In the genomic region with DNA sequence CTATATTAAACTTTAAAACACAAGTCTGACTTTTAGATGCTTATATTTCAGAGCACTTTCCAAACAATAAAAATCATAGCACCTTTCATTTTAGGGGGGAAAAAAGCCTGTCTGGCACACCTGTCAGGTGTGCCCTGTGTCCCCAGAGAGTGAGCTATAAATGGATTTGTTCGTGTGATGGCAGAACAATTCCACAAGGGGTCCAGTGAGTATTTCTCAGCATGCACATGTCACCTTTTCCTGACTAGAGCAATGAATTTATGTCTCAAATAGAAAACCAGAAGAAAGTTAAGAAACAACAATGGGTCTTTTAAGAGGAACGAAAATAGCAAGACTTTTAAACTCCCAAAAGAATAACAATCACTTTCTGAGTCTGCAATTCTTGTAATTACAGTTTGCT, we compare ENCODE assay signal across 9 cellular contexts. TPM values are rescaled to one million over a fixed set of nuclear protein-coding genes. Genes with fewer than 3 reads are reported as not detected.
DNase-seq lines count a peak whose midpoint lies in the region; ATAC-seq and TF ChIP-seq lines count a peak whose summit lies in the region.
"Had no signal": no experiment of that assay in that cellular context is flagged by ENCODE, and none has a peak within 500 bp of the region (broad histone marks: within the 10 kb centered on the region; RNA-seq: fewer than 3 reads in every experiment).

No MANE protein-coding gene starts in this region.

- in situ Hi-C loops in SK-MEL-5 (cut with HindIII; ENCODE audit: low pct_unique_long_range_greater_than_20kb, low sequenced_read_pairs), result no loop called here

- H3K36me3 ChIP-seq in mucosa of descending colon (ENCODE audit: low read depth) (no peaks in the 10 kb centered on the region), prostate gland (no peaks in the 10 kb centered on the region)

- H3K4me3 ChIP-seq in mucosa of descending colon, result no peak overlapping the region
- no peak overlapping the region for H3K4me3 ChIP-seq in prostate gland

- intact Hi-C loops in mucosa of descending colon (cut with DNase I, micrococcal nuclease), result no loop called here
- intact Hi-C loops in prostate gland (cut with DNase I), result no loop called here

- no peaks in the 10 kb centered on the region for H3K4me1 ChIP-seq in mucosa of descending colon (ENCODE audit: low read depth)
- no peaks in the 10 kb centered on the region for H3K4me1 ChIP-seq in prostate gland (replicated peaks)

- ATAC-seq in HG03159 (IDR thresholded peaks at IDR 0.05; ENCODE audit: unreplicated experiment) (peak; percentile 87), mucosa of descending colon (peak; percentile 46), GM21381 (IDR thresholded peaks at IDR 0.05; ENCODE audit: unreplicated experiment) (no peak), HG03565 (IDR thresholded peaks at IDR 0.05; ENCODE audit: unreplicated experiment) (no peak)

- no peak for TF ChIP-seq POLR2A in prostate gland (IDR thresholded peaks at IDR 0.05)

- DNase-seq in DMS 273 (lab: John Stamatoyannopoulos, UW; ENCODE audit: unreplicated experiment) (peak; percentile 53), DMS 273 treated with DMSO at 0.1 percent for 48 hours (lab: John Stamatoyannopoulos, UW) (no peak), SK-MEL-5 (ENCODE audit: low read depth, low spot score) (peak; percentile 16), mucosa of descending colon (no peak), prostate gland (ENCODE audit: low spot score) (no peak)
- DNase-seq: NCI-H1092 had no signal

- WGBS in prostate gland, result 42% methylated on average over 2 of the region's 2 CpGs

- no peaks in the 10 kb centered on the region for H3K27me3 ChIP-seq in prostate gland (replicated peaks; ENCODE audit: insufficient read depth)

- TF ChIP-seq CTCF in mucosa of descending colon (IDR thresholded peaks at IDR 0.05), result no peak
- no peak for TF ChIP-seq CTCF in prostate gland (IDR thresholded peaks at IDR 0.05)

- H3K9me3 ChIP-seq in mucosa of descending colon, result no peaks in the 10 kb centered on the region
- H3K9me3 ChIP-seq in prostate gland, result no peaks in the 10 kb centered on the region

- H3K27ac ChIP-seq in prostate gland, result no peak overlapping the region

RNA-seq across cellular contexts. Expression of a gene that starts 55.9 kb away (rescaled TPM):
- total RNA-seq in SK-MEL-5 (2014; rRNA removed; shearing (Covaris generic)), result 0.69 and 0.93 TPM in 2 replicates
- 1.0 and 1.4 TPM in 2 replicates for polyA plus RNA-seq in SK-MEL-5 (2015; cell fraction: cytosol; rRNA removed)
- 2.8 and 3.0 TPM in 2 replicates for polyA plus RNA-seq in SK-MEL-5 (2015; cell fraction: nucleus; rRNA removed)
- 10 to 100 TPM in 1 of 3 donors, 1 to 10 TPM in 2; 8.0 to 19.4 (median 9.2) TPM for total RNA-seq in mucosa of descending colon
- total RNA-seq in prostate gland, result 1 to 10 TPM in 1 of 2 donors, under 1 TPM in 1; 0.09 to 2.0 TPM

Comparison
In these comparisons a context has a peak if more than half of its experiments do, and no peak if none do; other contexts are left out.
1. DNase-seq: peak in DMS 273 (single experiment) and SK-MEL-5 (single experiment); none in DMS 273 treated with DMSO at 0.1 percent for 48 hours (single experiment), mucosa of descending colon (0 of 3) and prostate gland (single experiment).
2. ATAC-seq: peak in HG03159 (single experiment) and mucosa of descending colon (single experiment); none in GM21381 (single experiment) and HG03565 (single experiment).